34 cellular contexts compared by ENCODE assay signal in genomic region chr6:6399568-6399967, GRCh38.
"Had no signal": no experiment of that assay in that cellular context is flagged by ENCODE, and none has a peak within 500 bp of the region (broad histone marks: within the 10 kb centered on the region; RNA-seq: fewer than 3 reads in every experiment).

No MANE protein-coding gene starts in this region.

- H3K4me3 ChIP-seq: MG63 had no signal

- H3K27me3 ChIP-seq: MG63 had no signal

- DNase-seq: Karpas-422, Kasumi-1, MG63, MM.1S, MV-4-11, NCI-H1048, NCI-H1092, NCI-H1092 treated with DMSO at 0.1 percent for 48 hours, NCI-H1105, NCI-H1105 treated with DMSO at 0.1 percent for 48 hours, NCI-H1417, NCI-H1417 treated with DMSO at 0.1 percent for 48 hours, NCI-H1436, NCI-H1436 treated with DMSO at 0.1 percent for 48 hours, NCI-H146, NCI-H1694, NCI-H1694 treated with DMSO at 0.1 percent for 48 hours, NCI-H187, NCI-H187 treated with DMSO at 0.1 percent for 48 hours, NCI-H1930, NCI-H2029, NCI-H2029 treated with DMSO at 0.1 percent for 48 hours, NCI-H2081, NCI-H2081 treated with DMSO at 0.1 percent for 48 hours, NCI-H2107, NCI-H2171, NCI-H2171 treated with DMSO at 0.1 percent for 48 hours, NCI-H2227 treated with DMSO at 0.1 percent for 48 hours, NCI-H226, NCI-H345, NCI-H446, NCI-H446 treated with DMSO at 0.1 percent for 48 hours, NCI-H510A, NCI-H510A treated with DMSO at 0.1 percent for 48 hours had no signal

- H3K9me3 ChIP-seq: MG63 had no signal

- H3K36me3 ChIP-seq: MG63 had no signal
